19 cellular contexts compared by ENCODE assay signal in genomic region chr21:43189936-43190335, GRCh38. TPM values are rescaled to one million over a fixed set of nuclear protein-coding genes. Genes with fewer than 3 reads are reported as not detected.
DNase-seq lines count a peak whose midpoint lies in the region; ATAC-seq, FAIRE-seq and TF ChIP-seq lines count a peak whose summit lies in the region.
"Had no signal": no experiment of that assay in that cellular context is flagged by ENCODE, and none has a peak within 500 bp of the region (broad histone marks: within the 10 kb centered on the region; RNA-seq: fewer than 3 reads in every experiment).

No MANE protein-coding gene starts in this region.

- intact Hi-C loops in kidney (cut with DNase I), result no loop called here

- H3K36me3 Mint-ChIP-seq in activated CD8-positive, alpha-beta memory T cell treated with anti-CD3 and anti-CD28 coated beads, Interleukin-2, amount 10 ng/mL, durations not matched to agents 7 days and 5 days, result no peaks in the 10 kb centered on the region
- no peaks in the 10 kb centered on the region for H3K36me3 Mint-ChIP-seq in type B pancreatic cell

- no peak overlapping the region for H3K4me3 Mint-ChIP-seq in activated CD8-positive, alpha-beta memory T cell treated with anti-CD3 and anti-CD28 coated beads, Interleukin-2, amount 10 ng/mL, durations not matched to agents 7 days and 5 days
- H3K4me3 Mint-ChIP-seq in type B pancreatic cell, result no peak overlapping the region

- H3K4me1 ChIP-seq in kidney (ENCODE audit: control insufficient read depth in 1 of 2, insufficient read depth in 1 of 2, low read depth in 1 of 2, low read length in 2 of 2), result peaks cover 0 to 2% of the 10 kb centered on the region in 2 donors

- no peaks in the 10 kb centered on the region for H3K9me3 ChIP-seq in kidney (ENCODE audit: control insufficient read depth in 1 of 2, low read length in 2 of 2)
- H3K9me3 ChIP-seq: BLaER1 treated with 17β-estradiol and CSF1 and Interleukin-3, amounts not matched to agents 10 nM and 100 nM had no signal

- no peak for ATAC-seq in activated CD8-positive, alpha-beta memory T cell treated with anti-CD3 and anti-CD28 coated beads, Interleukin-2, amount 10 ng/mL, durations not matched to agents 7 days and 5 days
- ATAC-seq in HG03442 (IDR thresholded peaks at IDR 0.05; ENCODE audit: unreplicated experiment) (no peak), HG03469 (IDR thresholded peaks at IDR 0.05; ENCODE audit: unreplicated experiment) (no peak)
- ATAC-seq: K562 had no signal

- peaks cover 2% of the 10 kb centered on the region for H3K9me3 Mint-ChIP-seq in activated CD8-positive, alpha-beta memory T cell treated with anti-CD3 and anti-CD28 coated beads, Interleukin-2, amount 10 ng/mL, durations not matched to agents 7 days and 5 days (ENCODE audit: low read depth)
- H3K9me3 Mint-ChIP-seq in type B pancreatic cell, result no peaks in the 10 kb centered on the region

- peaks cover 12% of the 10 kb centered on the region for H3K4me1 Mint-ChIP-seq in activated CD8-positive, alpha-beta memory T cell treated with anti-CD3 and anti-CD28 coated beads, Interleukin-2, amount 10 ng/mL, durations not matched to agents 7 days and 5 days
- peaks cover 7% of the 10 kb centered on the region for H3K4me1 Mint-ChIP-seq in type B pancreatic cell (ENCODE audit: unreplicated experiment)

- H3K4me3 ChIP-seq in kidney (ENCODE audit: low read length in 2 of 2), result no peak overlapping the region
- H3K4me3 ChIP-seq: BLaER1 treated with 17β-estradiol and CSF1 and Interleukin-3, amounts not matched to agents 10 nM and 100 nM; K562 had no signal

- FAIRE-seq in kidney (lab: Jason Lieb, UNC), result no peak

- TF ChIP-seq CTCF in kidney (IDR thresholded peaks at IDR 0.05; ENCODE audit: borderline replicate concordance, extremely low read depth, insufficient read depth) (no peak), type B pancreatic cell (conservative IDR thresholded peaks at IDR 0.05) (no peak)

- H3K27me3 Mint-ChIP-seq in activated CD8-positive, alpha-beta memory T cell treated with anti-CD3 and anti-CD28 coated beads, Interleukin-2, amount 10 ng/mL, durations not matched to agents 7 days and 5 days, result peaks cover 3% of the 10 kb centered on the region
- peaks cover 16% of the 10 kb centered on the region for H3K27me3 Mint-ChIP-seq in type B pancreatic cell

- CTCF ChIA-PET in activated CD8-positive, alpha-beta memory T cell treated with anti-CD3 and anti-CD28 coated beads, Interleukin-2, amount 10 ng/mL, durations not matched to agents 7 days and 5 days (lab: Charles Lee), result interaction anchor here (0.9 kb wide), 1 partner anchor 461 kb away, joined by 3 read pairs; no protein-coding TSS in a partner anchor

- no peak overlapping the region for H3K27ac Mint-ChIP-seq in activated CD8-positive, alpha-beta memory T cell treated with anti-CD3 and anti-CD28 coated beads, Interleukin-2, amount 10 ng/mL, durations not matched to agents 7 days and 5 days
- no peak overlapping the region for H3K27ac Mint-ChIP-seq in type B pancreatic cell

- DNase-seq in activated CD8-positive, alpha-beta memory T cell treated with anti-CD3 and anti-CD28 coated beads for 24 hours, result peak; percentile 24
- no peak for DNase-seq in activated CD8-positive, alpha-beta memory T cell treated with anti-CD3 and anti-CD28 coated beads, Interleukin-2, amount 10 ng/mL, durations not matched to agents 7 days and 5 days
- DNase-seq in activated CD8-positive, alpha-beta memory T cell treated with anti-CD3 and anti-CD28 coated beads, Interleukin-2, amount 50 U/mL, for 4 hours, result peak; percentile 3
- peak; percentile 24 for DNase-seq in kidney
- peak; percentile 15 for DNase-seq in type B pancreatic cell (ENCODE audit: extremely low spot score, unreplicated experiment)
- no peak for DNase-seq in activated CD4-positive, alpha-beta T cell treated with anti-CD3 and anti-CD28 coated beads, Interleukin-2, amount 50 U/mL, for 1 hour
- DNase-seq: 8988T, DMS 273 treated with DMSO at 0.1 percent for 48 hours, HCEC 1CT, NCI-H1048, NCI-H1694, NCI-H774, SHP77 treated with DMSO at 0.1 percent for 48 hours had no signal

- no peak overlapping the region for H3K9ac ChIP-seq in kidney (ENCODE audit: low read length in 2 of 2)
- H3K9ac ChIP-seq: BLaER1 treated with 17β-estradiol and CSF1 and Interleukin-3, amounts not matched to agents 10 nM and 100 nM had no signal

- H3K27ac ChIP-seq in kidney (ENCODE audit: low read depth in 2 of 2, low read length in 2 of 2), result no peak overlapping the region
- H3K27ac ChIP-seq: BLaER1 treated with 17β-estradiol and CSF1 and Interleukin-3, amounts not matched to agents 10 nM and 100 nM; HL-60 had no signal

- no peaks in the 10 kb centered on the region for H3K36me3 ChIP-seq in kidney (ENCODE audit: control insufficient read depth in 1 of 2, insufficient read depth in 2 of 2, low read length in 2 of 2)
- H3K36me3 ChIP-seq: BLaER1 treated with 17β-estradiol and CSF1 and Interleukin-3, amounts not matched to agents 10 nM and 100 nM had no signal

RNA-seq across cellular contexts. Expression of gene CRYAA, which starts 21.1 kb away (rescaled TPM):
- total RNA-seq in activated CD8-positive, alpha-beta memory T cell treated with anti-CD3 and anti-CD28 coated beads, Interleukin-2, amount 10 ng/mL, durations not matched to agents 7 days and 5 days, result not detected
- not detected for total RNA-seq in kidney
- polyA plus RNA-seq in kidney (ENCODE audit: insufficient read depth, low read depth, low replicate concordance), result 28.6 TPM
- total RNA-seq in type B pancreatic cell (ENCODE audit: low replicate concordance), result not detected in 2 replicates
- total RNA-seq: Daoy, K562 had no signal
- polyA plus RNA-seq: K562 had no signal

Comparison
In these comparisons a context has a peak if more than half of its experiments do, and no peak if none do; other contexts are left out.
1. DNase-seq: peak in activated CD8-positive, alpha-beta memory T cell treated with anti-CD3 and anti-CD28 coated beads for 24 hours (single experiment), activated CD8-positive, alpha-beta memory T cell treated with anti-CD3 and anti-CD28 coated beads, Interleukin-2, amount 50 U/mL, for 4 hours (single experiment), kidney (single experiment) and type B pancreatic cell (single experiment); none in activated CD8-positive, alpha-beta memory T cell treated with anti-CD3 and anti-CD28 coated beads, Interleukin-2, amount 10 ng/mL, durations not matched to agents 7 days and 5 days (single experiment) and activated CD4-positive, alpha-beta T cell treated with anti-CD3 and anti-CD28 coated beads, Interleukin-2, amount 50 U/mL, for 1 hour (single experiment).